In genomic region chr16:12868788-12869187, GRCh38 we compare ENCODE assay signal across 19 cellular contexts. TPM values are rescaled to one million over a fixed set of nuclear protein-coding genes. Genes with fewer than 3 reads are reported as not detected.
A peak's percentile ranks its signal among the peaks of the same experiment; 100 is the strongest.
DNase-seq lines count a peak whose midpoint lies in the region; TF ChIP-seq lines count a peak whose summit lies in the region.
"Had no signal": no experiment of that assay in that cellular context is flagged by ENCODE, and none has a peak within 500 bp of the region (broad histone marks: within the 10 kb centered on the region; RNA-seq: fewer than 3 reads in every experiment).

No MANE protein-coding gene starts in this region.

- H3K9me2 ChIP-seq in neural cell (ENCODE audit: insufficient read depth, low read length) = no peaks in the 10 kb centered on the region

- H3K79me2 ChIP-seq in OCI-LY3 (ENCODE audit: low read length) = no peaks in the 10 kb centered on the region
- H3K79me2 ChIP-seq in neural cell (replicated peaks; ENCODE audit: insufficient read depth, low read length) = no peaks in the 10 kb centered on the region

- TF ChIP-seq EP300 in neural cell (conservative IDR thresholded peaks at IDR 0.05; ENCODE audit: poor library complexity, severe bottlenecking) = no peak

- H3K4me2 ChIP-seq in OCI-LY3 (ENCODE audit: low read length) (peak overlapping the region; percentile 51), neural cell (ENCODE audit: low read length) (no peak overlapping the region)

- H4K20me1 ChIP-seq in OCI-LY3 (ENCODE audit: insufficient read depth, low read length) (no peaks in the 10 kb centered on the region), neural cell (ENCODE audit: insufficient read depth) (no peaks in the 10 kb centered on the region)

- H3K36me3 ChIP-seq in OCI-LY3 (replicated peaks; ENCODE audit: low read depth, low read length) (no peaks in the 10 kb centered on the region), neural cell (ENCODE audit: insufficient read depth, low read length) (no peaks in the 10 kb centered on the region), Peyer's patch (no peaks in the 10 kb centered on the region)
- H3K36me3 ChIP-seq: BE2C, HAP-1 had no signal

- no peaks in the 10 kb centered on the region; the same call in 1 of the 2 replicates for H3K27me3 ChIP-seq in OCI-LY3 (ENCODE audit: low read depth, low read length)
- no peaks in the 10 kb centered on the region for H3K27me3 ChIP-seq in neural cell (ENCODE audit: insufficient read depth, low read depth, low read length)
- H3K27me3 ChIP-seq in Peyer's patch = no peaks in the 10 kb centered on the region
- H3K27me3 ChIP-seq: BE2C had no signal

- H3K9ac ChIP-seq in OCI-LY3 (ENCODE audit: low read length) (no peak overlapping the region), neural cell (ENCODE audit: low read length) (no peak overlapping the region)
- H3K9ac ChIP-seq: GM23248 had no signal

- no peak for TF ChIP-seq RAD21 in neural cell (conservative IDR thresholded peaks at IDR 0.05)

- H3K4me3 ChIP-seq in OCI-LY3 (ENCODE audit: low read length) (no peak overlapping the region), neural cell (ENCODE audit: low read length) (no peak overlapping the region), Peyer's patch (no peak overlapping the region)
- H3K4me3 ChIP-seq: GM12878, GM23248, HAP-1, K562 had no signal

- H3F3A ChIP-seq in neural cell (ENCODE audit: insufficient read depth, low read length, poor library complexity, severe bottlenecking) = no peaks in the 10 kb centered on the region

- H3K27ac ChIP-seq in OCI-LY3 (ENCODE audit: low read length) (no peak overlapping the region), neural cell (ENCODE audit: low read length) (peak overlapping the region; percentile 58), Peyer's patch (no peak overlapping the region)
- H3K27ac ChIP-seq: C4-2B, GM23248 had no signal

- TF ChIP-seq POLR2A in Peyer's patch (IDR thresholded peaks at IDR 0.05) = no peak

- peaks cover 21% of the 10 kb centered on the region for H3K4me1 ChIP-seq in OCI-LY3 (ENCODE audit: low read length)
- H3K4me1 ChIP-seq in Peyer's patch = no peaks in the 10 kb centered on the region
- H3K4me1 ChIP-seq: BE2C, HAP-1 had no signal

- no peak for TF ChIP-seq CTCF in OCI-LY3 (IDR thresholded peaks at IDR 0.05; ENCODE audit: low read depth, low read length)
- no peak for TF ChIP-seq CTCF in neural cell (IDR thresholded peaks at IDR 0.05; ENCODE audit: poor library complexity, severe bottlenecking)
- TF ChIP-seq CTCF in Peyer's patch (IDR thresholded peaks at IDR 0.05) = no peak
- TF ChIP-seq CTCF in GM20000 (IDR thresholded peaks at IDR 0.05; ENCODE audit: extremely low read depth, missing control alignments) = no peak

- H3K9me3 ChIP-seq in OCI-LY3 (ENCODE audit: insufficient read depth, low read length) (no peaks in the 10 kb centered on the region), neural cell (ENCODE audit: low read length) (no peaks in the 10 kb centered on the region), Peyer's patch (no peaks in the 10 kb centered on the region)
- H3K9me3 ChIP-seq: BE2C, HAP-1 had no signal

- H2AFZ ChIP-seq in OCI-LY3 (ENCODE audit: low read depth, low read length) (no peak overlapping the region), neural cell (ENCODE audit: low read depth, low read length) (no peak overlapping the region)
- H2AFZ ChIP-seq: GM23248 had no signal

- peak; percentile 57 for DNase-seq in DMS79 (lab: John Stamatoyannopoulos, UW)
- DNase-seq in NCI-H2107 (lab: John Stamatoyannopoulos, UW) = peak; percentile 19
- no peak for DNase-seq in stimulated activated CD8-positive, alpha-beta memory T cell treated with anti-CD3 and anti-CD28 coated beads, Interleukin-4, amount 100 ng/mL, for 48 hours
- DNase-seq in Peyer's patch = no peak
- DNase-seq in GM20000 (ENCODE audit: low spot score) = no peak
- DNase-seq: ACHN; BE2C; CD4-positive, alpha-beta memory T cell; DMS153; DND-41; EL; GM23248; IMR-90 had no signal

TF ChIP-seq in neural cell, 6 proteins besides CTCF, POLR2A, EP300 and RAD21:
- TF ChIP-seq MXI1 (conservative IDR thresholded peaks at IDR 0.05; ENCODE audit: poor library complexity, severe bottlenecking) (no peak), EZH2 (IDR thresholded peaks at IDR 0.05; ENCODE audit: borderline replicate concordance, insufficient read depth, low read length, poor library complexity, severe bottlenecking) (no peak), TAF1 (IDR thresholded peaks at IDR 0.05; ENCODE audit: low read depth) (no peak), SMC3 (conservative IDR thresholded peaks at IDR 0.05; ENCODE audit: poor library complexity) (no peak), POLR2AphosphoS5 (IDR thresholded peaks at IDR 0.05) (no peak)
- TF ChIP-seq, protein P1, sequence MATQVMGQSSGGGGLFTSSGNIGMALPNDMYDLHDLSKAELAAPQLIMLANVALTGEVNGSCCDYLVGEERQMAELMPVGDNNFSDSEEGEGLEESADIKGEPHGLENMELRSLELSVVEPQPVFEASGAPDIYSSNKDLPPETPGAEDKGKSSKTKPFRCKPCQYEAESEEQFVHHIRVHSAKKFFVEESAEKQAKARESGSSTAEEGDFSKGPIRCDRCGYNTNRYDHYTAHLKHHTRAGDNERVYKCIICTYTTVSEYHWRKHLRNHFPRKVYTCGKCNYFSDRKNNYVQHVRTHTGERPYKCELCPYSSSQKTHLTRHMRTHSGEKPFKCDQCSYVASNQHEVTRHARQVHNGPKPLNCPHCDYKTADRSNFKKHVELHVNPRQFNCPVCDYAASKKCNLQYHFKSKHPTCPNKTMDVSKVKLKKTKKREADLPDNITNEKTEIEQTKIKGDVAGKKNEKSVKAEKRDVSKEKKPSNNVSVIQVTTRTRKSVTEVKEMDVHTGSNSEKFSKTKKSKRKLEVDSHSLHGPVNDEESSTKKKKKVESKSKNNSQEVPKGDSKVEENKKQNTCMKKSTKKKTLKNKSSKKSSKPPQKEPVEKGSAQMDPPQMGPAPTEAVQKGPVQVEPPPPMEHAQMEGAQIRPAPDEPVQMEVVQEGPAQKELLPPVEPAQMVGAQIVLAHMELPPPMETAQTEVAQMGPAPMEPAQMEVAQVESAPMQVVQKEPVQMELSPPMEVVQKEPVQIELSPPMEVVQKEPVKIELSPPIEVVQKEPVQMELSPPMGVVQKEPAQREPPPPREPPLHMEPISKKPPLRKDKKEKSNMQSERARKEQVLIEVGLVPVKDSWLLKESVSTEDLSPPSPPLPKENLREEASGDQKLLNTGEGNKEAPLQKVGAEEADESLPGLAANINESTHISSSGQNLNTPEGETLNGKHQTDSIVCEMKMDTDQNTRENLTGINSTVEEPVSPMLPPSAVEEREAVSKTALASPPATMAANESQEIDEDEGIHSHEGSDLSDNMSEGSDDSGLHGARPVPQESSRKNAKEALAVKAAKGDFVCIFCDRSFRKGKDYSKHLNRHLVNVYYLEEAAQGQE (IDR thresholded peaks at IDR 0.05; ENCODE audit: borderline replicate concordance) = no peak

RNA-seq across cellular contexts. Expression of gene SHISA9, which starts 32.6 kb away (rescaled TPM):
- 1.3 and 2.0 TPM in 2 replicates for polyA plus RNA-seq in neural cell
- 4.4 and 6.6 TPM in 2 replicates for polyA minus RNA-seq in neural cell
- under 1 TPM in 1 of 4 donors, not detected in 3; 0.66 TPM for total RNA-seq in Peyer's patch
- total RNA-seq: CD4-positive, alpha-beta memory T cell; GM23248 had no signal
- polyA plus RNA-seq: CD4-positive, alpha-beta memory T cell; GM23248; IMR-90 had no signal

Comparison
In these comparisons a context has a peak if more than half of its experiments do, and no peak if none do; other contexts are left out.
1. DNase-seq: peak in DMS79 (single experiment) and NCI-H2107 (single experiment); none in stimulated activated CD8-positive, alpha-beta memory T cell treated with anti-CD3 and anti-CD28 coated beads, Interleukin-4, amount 100 ng/mL, for 48 hours (single experiment), Peyer's patch (0 of 3) and GM20000 (single experiment).